ENCODE assay signal across 1 cellular context in genomic region chr1:92877081-92877711, GRCh38.
TF ChIP-seq lines count a peak whose summit lies in the region.

No MANE protein-coding gene starts in this region.

TF ChIP-seq in IMR-90, 13 proteins besides CTCF, POLR2A, EP300 and RAD21 (continued from another document):
- TF ChIP-seq USF2 (IDR thresholded peaks at IDR 0.05; ENCODE audit: low read depth, low read length) (no peak), MAFK (IDR thresholded peaks at IDR 0.05; ENCODE audit: low read depth, low read length) (no peak), CHD1 (IDR thresholded peaks at IDR 0.05; ENCODE audit: low read depth, low read length) (no peak), RCOR1 (IDR thresholded peaks at IDR 0.05; ENCODE audit: insufficient replicate concordance, low read length) (no peak), NFE2L2 (IDR thresholded peaks at IDR 0.05; ENCODE audit: low read depth, low read length) (no peak), FOS (IDR thresholded peaks at IDR 0.05; ENCODE audit: low read depth, low read length) (no peak), ELK1 (IDR thresholded peaks at IDR 0.05; ENCODE audit: borderline replicate concordance, low read depth, low read length) (no peak), BHLHE40 (IDR thresholded peaks at IDR 0.05; ENCODE audit: low read depth, low read length) (no peak), RFX5 (IDR thresholded peaks at IDR 0.05; ENCODE audit: low read depth, low read length) (no peak), CEBPB (IDR thresholded peaks at IDR 0.05; ENCODE audit: low read depth, low read length) (no peak), MXI1 (IDR thresholded peaks at IDR 0.05; ENCODE audit: borderline replicate concordance, low read depth, low read length) (no peak), MAZ (IDR thresholded peaks at IDR 0.05; ENCODE audit: borderline replicate concordance, low read depth, low read length) (no peak)
